Comparison of ENCODE assay signal across 2 cellular contexts in the genomic region with DNA sequence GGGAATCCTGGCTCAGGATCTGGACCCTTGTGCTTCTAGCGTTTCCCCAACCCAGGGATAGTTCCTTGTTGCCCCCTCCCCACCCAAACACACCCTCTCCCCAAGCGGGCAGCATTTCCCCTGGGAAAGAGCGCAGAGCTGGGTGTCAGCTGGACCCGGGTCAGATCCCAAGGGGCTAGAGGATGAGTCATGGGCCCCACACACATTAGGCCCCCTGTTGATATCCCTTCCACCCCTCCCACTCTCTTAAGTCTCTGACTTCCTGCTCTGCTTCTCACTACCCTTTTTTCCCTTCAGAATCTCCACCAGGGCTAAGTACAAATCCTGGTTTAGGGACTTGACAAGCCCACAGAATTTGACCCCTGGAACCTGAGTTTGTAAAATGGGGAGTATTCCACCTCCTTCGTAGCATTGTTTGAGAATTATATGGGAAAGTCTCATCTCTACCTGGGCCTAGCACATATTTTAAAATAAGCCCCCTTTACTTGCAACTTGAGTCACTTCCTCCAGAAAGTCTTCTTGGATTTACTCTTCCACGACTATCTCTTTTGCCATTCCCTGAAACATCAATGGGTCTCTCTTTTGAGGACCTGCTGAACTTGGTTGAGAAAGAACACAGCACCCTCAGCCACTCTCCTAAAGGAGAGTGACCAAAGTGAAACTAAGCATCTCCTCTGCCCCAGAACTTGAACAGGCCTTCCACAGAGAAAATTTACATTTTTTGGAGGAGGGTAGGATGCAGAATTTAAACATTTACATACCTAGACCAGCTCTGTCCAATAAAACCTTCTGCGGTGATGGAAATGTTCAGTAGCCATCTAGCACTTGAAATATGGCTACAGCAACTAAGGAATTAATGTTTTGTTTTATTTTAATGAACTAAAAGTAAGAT.
TF ChIP-seq lines count a peak whose summit lies in the region.

No MANE protein-coding gene starts in this region.

TF ChIP-seq in SK-N-SH, 30 proteins besides CTCF, POLR2A, EP300 and RAD21:
- TF ChIP-seq, protein P1, sequence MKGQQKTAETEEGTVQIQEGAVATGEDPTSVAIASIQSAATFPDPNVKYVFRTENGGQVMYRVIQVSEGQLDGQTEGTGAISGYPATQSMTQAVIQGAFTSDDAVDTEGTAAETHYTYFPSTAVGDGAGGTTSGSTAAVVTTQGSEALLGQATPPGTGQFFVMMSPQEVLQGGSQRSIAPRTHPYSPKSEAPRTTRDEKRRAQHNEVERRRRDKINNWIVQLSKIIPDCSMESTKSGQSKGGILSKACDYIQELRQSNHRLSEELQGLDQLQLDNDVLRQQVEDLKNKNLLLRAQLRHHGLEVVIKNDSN (IDR thresholded peaks at IDR 0.05; ENCODE audit: borderline replicate concordance, low read depth), result no peak
- TF ChIP-seq FOSL2 (IDR thresholded peaks at IDR 0.05; ENCODE audit: borderline replicate concordance, low read depth) (no peak), POLR2AphosphoS5 (IDR thresholded peaks at IDR 0.05; ENCODE audit: low read depth, low read length) (no peak), ELF1 (IDR thresholded peaks at IDR 0.05) (no peak), EZH2phosphoT487 (IDR thresholded peaks at IDR 0.05; ENCODE audit: borderline replicate concordance, low read depth) (no peak), JUND (IDR thresholded peaks at IDR 0.05) (no peak), NRF1 (IDR thresholded peaks at IDR 0.05; ENCODE audit: low read depth, low read length) (no peak), TAF1 (IDR thresholded peaks at IDR 0.05; ENCODE audit: borderline replicate concordance, low read depth, low read length) (no peak), GATA2 (CRISPR knock-in tag; IDR thresholded peaks at IDR 0.05) (no peak), MXI1 (IDR thresholded peaks at IDR 0.05; ENCODE audit: low read depth, low read length) (no peak), GABPA (IDR thresholded peaks at IDR 0.05; ENCODE audit: low read depth) (no peak), SIN3A (IDR thresholded peaks at IDR 0.05; ENCODE audit: borderline replicate concordance, low read depth, low read length) (no peak), RXRA (IDR thresholded peaks at IDR 0.05; ENCODE audit: borderline replicate concordance, low read depth) (no peak), TEAD4 (IDR thresholded peaks at IDR 0.05; ENCODE audit: borderline replicate concordance, insufficient read depth) (no peak)
- TF ChIP-seq, protein P2, sequence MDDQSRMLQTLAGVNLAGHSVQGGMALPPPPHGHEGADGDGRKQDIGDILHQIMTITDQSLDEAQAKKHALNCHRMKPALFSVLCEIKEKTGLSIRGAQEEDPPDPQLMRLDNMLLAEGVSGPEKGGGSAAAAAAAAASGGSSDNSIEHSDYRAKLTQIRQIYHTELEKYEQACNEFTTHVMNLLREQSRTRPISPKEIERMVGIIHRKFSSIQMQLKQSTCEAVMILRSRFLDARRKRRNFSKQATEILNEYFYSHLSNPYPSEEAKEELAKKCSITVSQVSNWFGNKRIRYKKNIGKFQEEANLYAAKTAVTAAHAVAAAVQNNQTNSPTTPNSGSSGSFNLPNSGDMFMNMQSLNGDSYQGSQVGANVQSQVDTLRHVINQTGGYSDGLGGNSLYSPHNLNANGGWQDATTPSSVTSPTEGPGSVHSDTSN (IDR thresholded peaks at IDR 0.05), result no peak
- TF ChIP-seq, protein P3, sequence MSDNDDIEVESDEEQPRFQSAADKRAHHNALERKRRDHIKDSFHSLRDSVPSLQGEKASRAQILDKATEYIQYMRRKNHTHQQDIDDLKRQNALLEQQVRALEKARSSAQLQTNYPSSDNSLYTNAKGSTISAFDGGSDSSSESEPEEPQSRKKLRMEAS (IDR thresholded peaks at IDR 0.05; ENCODE audit: low read depth), result no peak
- TF ChIP-seq, protein P4, sequence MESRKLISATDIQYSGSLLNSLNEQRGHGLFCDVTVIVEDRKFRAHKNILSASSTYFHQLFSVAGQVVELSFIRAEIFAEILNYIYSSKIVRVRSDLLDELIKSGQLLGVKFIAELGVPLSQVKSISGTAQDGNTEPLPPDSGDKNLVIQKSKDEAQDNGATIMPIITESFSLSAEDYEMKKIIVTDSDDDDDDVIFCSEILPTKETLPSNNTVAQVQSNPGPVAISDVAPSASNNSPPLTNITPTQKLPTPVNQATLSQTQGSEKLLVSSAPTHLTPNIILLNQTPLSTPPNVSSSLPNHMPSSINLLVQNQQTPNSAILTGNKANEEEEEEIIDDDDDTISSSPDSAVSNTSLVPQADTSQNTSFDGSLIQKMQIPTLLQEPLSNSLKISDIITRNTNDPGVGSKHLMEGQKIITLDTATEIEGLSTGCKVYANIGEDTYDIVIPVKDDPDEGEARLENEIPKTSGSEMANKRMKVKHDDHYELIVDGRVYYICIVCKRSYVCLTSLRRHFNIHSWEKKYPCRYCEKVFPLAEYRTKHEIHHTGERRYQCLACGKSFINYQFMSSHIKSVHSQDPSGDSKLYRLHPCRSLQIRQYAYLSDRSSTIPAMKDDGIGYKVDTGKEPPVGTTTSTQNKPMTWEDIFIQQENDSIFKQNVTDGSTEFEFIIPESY (IDR thresholded peaks at IDR 0.05; ENCODE audit: borderline replicate concordance, low read depth), result no peak
- TF ChIP-seq, protein P5, sequence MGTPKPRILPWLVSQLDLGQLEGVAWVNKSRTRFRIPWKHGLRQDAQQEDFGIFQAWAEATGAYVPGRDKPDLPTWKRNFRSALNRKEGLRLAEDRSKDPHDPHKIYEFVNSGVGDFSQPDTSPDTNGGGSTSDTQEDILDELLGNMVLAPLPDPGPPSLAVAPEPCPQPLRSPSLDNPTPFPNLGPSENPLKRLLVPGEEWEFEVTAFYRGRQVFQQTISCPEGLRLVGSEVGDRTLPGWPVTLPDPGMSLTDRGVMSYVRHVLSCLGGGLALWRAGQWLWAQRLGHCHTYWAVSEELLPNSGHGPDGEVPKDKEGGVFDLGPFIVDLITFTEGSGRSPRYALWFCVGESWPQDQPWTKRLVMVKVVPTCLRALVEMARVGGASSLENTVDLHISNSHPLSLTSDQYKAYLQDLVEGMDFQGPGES (IDR thresholded peaks at IDR 0.05; ENCODE audit: low read depth, low read length), result no peak

TF ChIP-seq in SK-N-SH treated with all-trans-retinoic acid at 6 μM for 48 hours, 23 proteins besides CTCF, POLR2A, EP300 and RAD21 (continued from another document):
- TF ChIP-seq OSR1 (CRISPR knock-in tag; IDR thresholded peaks at IDR 0.05) (no peak), ESRRG (CRISPR knock-in tag; IDR thresholded peaks at IDR 0.05) (no peak), ZC3H10 (CRISPR knock-in tag; IDR thresholded peaks at IDR 0.05) (no peak), ISL1 (CRISPR knock-in tag; IDR thresholded peaks at IDR 0.05) (no peak), BACH2 (CRISPR knock-in tag; IDR thresholded peaks at IDR 0.05; ENCODE audit: borderline replicate concordance) (no peak), ARNTL (CRISPR knock-in tag; IDR thresholded peaks at IDR 0.05; ENCODE audit: borderline replicate concordance, low read depth) (no peak), ZFP30 (CRISPR knock-in tag; IDR thresholded peaks at IDR 0.05) (no peak), ZFP3 (CRISPR knock-in tag; IDR thresholded peaks at IDR 0.05) (no peak), ZNF8 (CRISPR knock-in tag; IDR thresholded peaks at IDR 0.05) (no peak)
- TF ChIP-seq, protein P6, sequence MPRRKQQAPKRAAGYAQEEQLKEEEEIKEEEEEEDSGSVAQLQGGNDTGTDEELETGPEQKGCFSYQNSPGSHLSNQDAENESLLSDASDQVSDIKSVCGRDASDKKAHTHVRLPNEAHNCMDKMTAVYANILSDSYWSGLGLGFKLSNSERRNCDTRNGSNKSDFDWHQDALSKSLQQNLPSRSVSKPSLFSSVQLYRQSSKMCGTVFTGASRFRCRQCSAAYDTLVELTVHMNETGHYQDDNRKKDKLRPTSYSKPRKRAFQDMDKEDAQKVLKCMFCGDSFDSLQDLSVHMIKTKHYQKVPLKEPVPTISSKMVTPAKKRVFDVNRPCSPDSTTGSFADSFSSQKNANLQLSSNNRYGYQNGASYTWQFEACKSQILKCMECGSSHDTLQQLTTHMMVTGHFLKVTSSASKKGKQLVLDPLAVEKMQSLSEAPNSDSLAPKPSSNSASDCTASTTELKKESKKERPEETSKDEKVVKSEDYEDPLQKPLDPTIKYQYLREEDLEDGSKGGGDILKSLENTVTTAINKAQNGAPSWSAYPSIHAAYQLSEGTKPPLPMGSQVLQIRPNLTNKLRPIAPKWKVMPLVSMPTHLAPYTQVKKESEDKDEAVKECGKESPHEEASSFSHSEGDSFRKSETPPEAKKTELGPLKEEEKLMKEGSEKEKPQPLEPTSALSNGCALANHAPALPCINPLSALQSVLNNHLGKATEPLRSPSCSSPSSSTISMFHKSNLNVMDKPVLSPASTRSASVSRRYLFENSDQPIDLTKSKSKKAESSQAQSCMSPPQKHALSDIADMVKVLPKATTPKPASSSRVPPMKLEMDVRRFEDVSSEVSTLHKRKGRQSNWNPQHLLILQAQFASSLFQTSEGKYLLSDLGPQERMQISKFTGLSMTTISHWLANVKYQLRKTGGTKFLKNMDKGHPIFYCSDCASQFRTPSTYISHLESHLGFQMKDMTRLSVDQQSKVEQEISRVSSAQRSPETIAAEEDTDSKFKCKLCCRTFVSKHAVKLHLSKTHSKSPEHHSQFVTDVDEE (CRISPR knock-in tag; IDR thresholded peaks at IDR 0.05), result no peak
